2 cellular contexts compared by ENCODE assay signal in the genomic region with DNA sequence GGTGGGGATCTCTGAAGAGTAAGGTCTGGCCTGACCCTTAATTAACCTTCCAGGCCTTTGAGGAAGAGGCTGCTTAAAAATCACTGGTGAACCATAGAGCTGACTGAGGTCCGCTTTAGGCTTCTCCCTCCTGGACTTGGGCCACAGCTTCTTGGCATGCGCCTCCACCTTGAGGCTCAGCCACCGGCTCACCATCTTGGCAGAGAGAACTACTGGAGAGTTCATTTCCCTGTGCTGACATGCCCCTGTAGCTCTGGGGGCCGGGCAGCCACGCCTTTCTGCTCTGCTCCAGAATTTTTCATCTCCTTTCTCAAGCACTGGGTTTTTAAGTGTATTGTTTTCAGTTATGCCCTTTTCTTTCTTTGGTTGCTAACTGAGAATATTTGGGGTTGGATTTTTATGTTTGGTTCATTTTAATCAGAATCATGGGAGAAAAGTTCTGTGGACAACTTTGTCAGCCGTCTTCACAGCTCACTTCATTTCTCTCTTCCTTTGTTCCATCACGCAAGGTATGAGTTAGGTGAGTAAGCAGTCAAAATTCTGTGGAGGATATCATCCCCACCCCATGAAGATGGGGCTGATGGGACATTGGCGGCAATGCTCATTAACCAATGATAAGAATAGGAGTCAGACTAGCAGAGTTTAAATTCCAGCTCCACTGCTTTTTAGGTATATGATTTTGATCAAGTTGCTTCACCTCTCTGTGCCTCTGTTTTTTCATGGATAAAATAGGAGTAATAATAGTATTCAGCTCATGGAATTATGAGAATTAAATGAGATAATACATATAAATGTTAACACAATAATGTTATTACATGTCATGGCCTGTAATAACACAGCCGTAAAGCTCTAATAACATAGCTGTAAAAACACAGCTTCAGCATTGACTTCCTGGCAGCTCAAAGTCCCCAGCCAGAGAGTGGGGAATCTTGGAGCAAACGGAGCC.
TF ChIP-seq lines count a peak whose summit lies in the region.

No MANE protein-coding gene starts in this region.

TF ChIP-seq in GM23338, 12 proteins besides CTCF, POLR2A, EP300 and RAD21 (continues in another document):
- TF ChIP-seq EZH2phosphoT487 (IDR thresholded peaks at IDR 0.05; ENCODE audit: unreplicated experiment) (no peak), STAT1 (IDR thresholded peaks at IDR 0.05; ENCODE audit: unreplicated experiment) (no peak), EZH2 (IDR thresholded peaks at IDR 0.05; ENCODE audit: low read depth, unreplicated experiment) (no peak), ZNF114 (CRISPR knock-in tag; IDR thresholded peaks at IDR 0.05) (no peak), POLR2AphosphoS5 (IDR thresholded peaks at IDR 0.05; ENCODE audit: low read depth) (no peak), JUNB (IDR thresholded peaks at IDR 0.05; ENCODE audit: unreplicated experiment) (no peak), NANOG (IDR thresholded peaks at IDR 0.05; ENCODE audit: borderline replicate concordance) (no peak), ZNF331 (CRISPR knock-in tag; IDR thresholded peaks at IDR 0.05; ENCODE audit: low read depth) (no peak)
- TF ChIP-seq, protein P1, sequence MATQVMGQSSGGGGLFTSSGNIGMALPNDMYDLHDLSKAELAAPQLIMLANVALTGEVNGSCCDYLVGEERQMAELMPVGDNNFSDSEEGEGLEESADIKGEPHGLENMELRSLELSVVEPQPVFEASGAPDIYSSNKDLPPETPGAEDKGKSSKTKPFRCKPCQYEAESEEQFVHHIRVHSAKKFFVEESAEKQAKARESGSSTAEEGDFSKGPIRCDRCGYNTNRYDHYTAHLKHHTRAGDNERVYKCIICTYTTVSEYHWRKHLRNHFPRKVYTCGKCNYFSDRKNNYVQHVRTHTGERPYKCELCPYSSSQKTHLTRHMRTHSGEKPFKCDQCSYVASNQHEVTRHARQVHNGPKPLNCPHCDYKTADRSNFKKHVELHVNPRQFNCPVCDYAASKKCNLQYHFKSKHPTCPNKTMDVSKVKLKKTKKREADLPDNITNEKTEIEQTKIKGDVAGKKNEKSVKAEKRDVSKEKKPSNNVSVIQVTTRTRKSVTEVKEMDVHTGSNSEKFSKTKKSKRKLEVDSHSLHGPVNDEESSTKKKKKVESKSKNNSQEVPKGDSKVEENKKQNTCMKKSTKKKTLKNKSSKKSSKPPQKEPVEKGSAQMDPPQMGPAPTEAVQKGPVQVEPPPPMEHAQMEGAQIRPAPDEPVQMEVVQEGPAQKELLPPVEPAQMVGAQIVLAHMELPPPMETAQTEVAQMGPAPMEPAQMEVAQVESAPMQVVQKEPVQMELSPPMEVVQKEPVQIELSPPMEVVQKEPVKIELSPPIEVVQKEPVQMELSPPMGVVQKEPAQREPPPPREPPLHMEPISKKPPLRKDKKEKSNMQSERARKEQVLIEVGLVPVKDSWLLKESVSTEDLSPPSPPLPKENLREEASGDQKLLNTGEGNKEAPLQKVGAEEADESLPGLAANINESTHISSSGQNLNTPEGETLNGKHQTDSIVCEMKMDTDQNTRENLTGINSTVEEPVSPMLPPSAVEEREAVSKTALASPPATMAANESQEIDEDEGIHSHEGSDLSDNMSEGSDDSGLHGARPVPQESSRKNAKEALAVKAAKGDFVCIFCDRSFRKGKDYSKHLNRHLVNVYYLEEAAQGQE (IDR thresholded peaks at IDR 0.05; ENCODE audit: unreplicated experiment) = no peak
- TF ChIP-seq, protein P2, sequence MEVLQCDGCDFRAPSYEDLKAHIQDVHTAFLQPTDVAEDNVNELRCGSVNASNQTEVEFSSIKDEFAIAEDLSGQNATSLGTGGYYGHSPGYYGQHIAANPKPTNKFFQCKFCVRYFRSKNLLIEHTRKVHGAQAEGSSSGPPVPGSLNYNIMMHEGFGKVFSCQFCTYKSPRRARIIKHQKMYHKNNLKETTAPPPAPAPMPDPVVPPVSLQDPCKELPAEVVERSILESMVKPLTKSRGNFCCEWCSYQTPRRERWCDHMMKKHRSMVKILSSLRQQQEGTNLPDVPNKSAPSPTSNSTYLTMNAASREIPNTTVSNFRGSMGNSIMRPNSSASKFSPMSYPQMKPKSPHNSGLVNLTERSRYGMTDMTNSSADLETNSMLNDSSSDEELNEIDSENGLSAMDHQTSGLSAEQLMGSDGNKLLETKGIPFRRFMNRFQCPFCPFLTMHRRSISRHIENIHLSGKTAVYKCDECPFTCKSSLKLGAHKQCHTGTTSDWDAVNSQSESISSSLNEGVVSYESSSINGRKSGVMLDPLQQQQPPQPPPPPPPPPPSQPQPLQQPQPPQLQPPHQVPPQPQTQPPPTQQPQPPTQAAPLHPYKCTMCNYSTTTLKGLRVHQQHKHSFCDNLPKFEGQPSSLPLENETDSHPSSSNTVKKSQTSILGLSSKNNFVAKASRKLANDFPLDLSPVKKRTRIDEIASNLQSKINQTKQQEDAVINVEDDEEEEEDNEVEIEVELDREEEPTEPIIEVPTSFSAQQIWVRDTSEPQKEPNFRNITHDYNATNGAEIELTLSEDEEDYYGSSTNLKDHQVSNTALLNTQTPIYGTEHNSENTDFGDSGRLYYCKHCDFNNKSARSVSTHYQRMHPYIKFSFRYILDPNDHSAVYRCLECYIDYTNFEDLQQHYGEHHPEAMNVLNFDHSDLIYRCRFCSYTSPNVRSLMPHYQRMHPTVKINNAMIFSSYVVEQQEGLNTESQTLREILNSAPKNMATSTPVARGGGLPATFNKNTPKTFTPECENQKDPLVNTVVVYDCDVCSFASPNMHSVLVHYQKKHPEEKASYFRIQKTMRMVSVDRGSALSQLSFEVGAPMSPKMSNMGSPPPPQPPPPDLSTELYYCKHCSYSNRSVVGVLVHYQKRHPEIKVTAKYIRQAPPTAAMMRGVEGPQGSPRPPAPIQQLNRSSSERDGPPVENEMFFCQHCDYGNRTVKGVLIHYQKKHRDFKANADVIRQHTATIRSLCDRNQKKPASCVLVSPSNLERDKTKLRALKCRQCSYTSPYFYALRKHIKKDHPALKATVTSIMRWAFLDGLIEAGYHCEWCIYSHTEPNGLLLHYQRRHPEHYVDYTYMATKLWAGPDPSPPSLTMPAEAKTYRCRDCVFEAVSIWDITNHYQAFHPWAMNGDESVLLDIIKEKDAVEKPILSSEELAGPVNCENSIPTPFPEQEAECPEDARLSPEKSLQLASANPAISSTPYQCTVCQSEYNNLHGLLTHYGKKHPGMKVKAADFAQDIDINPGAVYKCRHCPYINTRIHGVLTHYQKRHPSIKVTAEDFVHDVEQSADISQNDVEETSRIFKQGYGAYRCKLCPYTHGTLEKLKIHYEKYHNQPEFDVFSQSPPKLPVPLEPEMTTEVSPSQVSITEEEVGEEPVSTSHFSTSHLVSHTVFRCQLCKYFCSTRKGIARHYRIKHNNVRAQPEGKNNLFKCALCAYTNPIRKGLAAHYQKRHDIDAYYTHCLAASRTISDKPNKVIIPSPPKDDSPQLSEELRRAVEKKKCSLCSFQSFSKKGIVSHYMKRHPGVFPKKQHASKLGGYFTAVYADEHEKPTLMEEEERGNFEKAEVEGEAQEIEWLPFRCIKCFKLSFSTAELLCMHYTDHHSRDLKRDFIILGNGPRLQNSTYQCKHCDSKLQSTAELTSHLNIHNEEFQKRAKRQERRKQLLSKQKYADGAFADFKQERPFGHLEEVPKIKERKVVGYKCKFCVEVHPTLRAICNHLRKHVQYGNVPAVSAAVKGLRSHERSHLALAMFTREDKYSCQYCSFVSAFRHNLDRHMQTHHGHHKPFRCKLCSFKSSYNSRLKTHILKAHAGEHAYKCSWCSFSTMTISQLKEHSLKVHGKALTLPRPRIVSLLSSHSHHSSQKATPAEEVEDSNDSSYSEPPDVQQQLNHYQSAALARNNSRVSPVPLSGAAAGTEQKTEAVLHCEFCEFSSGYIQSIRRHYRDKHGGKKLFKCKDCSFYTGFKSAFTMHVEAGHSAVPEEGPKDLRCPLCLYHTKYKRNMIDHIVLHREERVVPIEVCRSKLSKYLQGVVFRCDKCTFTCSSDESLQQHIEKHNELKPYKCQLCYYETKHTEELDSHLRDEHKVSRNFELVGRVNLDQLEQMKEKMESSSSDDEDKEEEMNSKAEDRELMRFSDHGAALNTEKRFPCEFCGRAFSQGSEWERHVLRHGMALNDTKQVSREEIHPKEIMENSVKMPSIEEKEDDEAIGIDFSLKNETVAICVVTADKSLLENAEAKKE (CRISPR knock-in tag; IDR thresholded peaks at IDR 0.05) = no peak

TF ChIP-seq in K562, 482 proteins besides CTCF, POLR2A, EP300 and RAD21 (continues in another document):
- TF ChIP-seq ZFP1 (CRISPR knock-in tag; IDR thresholded peaks at IDR 0.05) (no peak), ZNF224 (CRISPR knock-in tag; IDR thresholded peaks at IDR 0.05) (no peak), FOXP1 (CRISPR knock-in tag; IDR thresholded peaks at IDR 0.05) (no peak), ZNF589 (CRISPR knock-in tag; IDR thresholded peaks at IDR 0.05; ENCODE audit: low read depth) (no peak), ZNF347 (CRISPR knock-in tag; IDR thresholded peaks at IDR 0.05; ENCODE audit: low read depth) (no peak), ZC3H4 (CRISPR knock-in tag; IDR thresholded peaks at IDR 0.05; ENCODE audit: borderline replicate concordance) (no peak), POU5F1 (IDR thresholded peaks at IDR 0.05; ENCODE audit: borderline replicate concordance, low read depth, low read length, partially characterized antibody) (no peak), ARHGAP35 (IDR thresholded peaks at IDR 0.05; ENCODE audit: partially characterized antibody) (no peak), SIN3A (IDR thresholded peaks at IDR 0.05; ENCODE audit: borderline replicate concordance in 2 of 2, control insufficient read depth in 1 of 2, low read depth in 2 of 2, low read length in 2 of 2) (no peak), ARID1B (IDR thresholded peaks at IDR 0.05) (no peak)
- TF ChIP-seq, protein P3, sequence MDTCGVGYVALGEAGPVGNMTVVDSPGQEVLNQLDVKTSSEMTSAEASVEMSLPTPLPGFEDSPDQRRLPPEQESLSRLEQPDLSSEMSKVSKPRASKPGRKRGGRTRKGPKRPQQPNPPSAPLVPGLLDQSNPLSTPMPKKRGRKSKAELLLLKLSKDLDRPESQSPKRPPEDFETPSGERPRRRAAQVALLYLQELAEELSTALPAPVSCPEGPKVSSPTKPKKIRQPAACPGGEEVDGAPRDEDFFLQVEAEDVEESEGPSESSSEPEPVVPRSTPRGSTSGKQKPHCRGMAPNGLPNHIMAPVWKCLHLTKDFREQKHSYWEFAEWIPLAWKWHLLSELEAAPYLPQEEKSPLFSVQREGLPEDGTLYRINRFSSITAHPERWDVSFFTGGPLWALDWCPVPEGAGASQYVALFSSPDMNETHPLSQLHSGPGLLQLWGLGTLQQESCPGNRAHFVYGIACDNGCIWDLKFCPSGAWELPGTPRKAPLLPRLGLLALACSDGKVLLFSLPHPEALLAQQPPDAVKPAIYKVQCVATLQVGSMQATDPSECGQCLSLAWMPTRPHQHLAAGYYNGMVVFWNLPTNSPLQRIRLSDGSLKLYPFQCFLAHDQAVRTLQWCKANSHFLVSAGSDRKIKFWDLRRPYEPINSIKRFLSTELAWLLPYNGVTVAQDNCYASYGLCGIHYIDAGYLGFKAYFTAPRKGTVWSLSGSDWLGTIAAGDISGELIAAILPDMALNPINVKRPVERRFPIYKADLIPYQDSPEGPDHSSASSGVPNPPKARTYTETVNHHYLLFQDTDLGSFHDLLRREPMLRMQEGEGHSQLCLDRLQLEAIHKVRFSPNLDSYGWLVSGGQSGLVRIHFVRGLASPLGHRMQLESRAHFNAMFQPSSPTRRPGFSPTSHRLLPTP (IDR thresholded peaks at IDR 0.05; ENCODE audit: borderline replicate concordance, extremely low read depth, insufficient read length) = no peak
- TF ChIP-seq, protein P4, sequence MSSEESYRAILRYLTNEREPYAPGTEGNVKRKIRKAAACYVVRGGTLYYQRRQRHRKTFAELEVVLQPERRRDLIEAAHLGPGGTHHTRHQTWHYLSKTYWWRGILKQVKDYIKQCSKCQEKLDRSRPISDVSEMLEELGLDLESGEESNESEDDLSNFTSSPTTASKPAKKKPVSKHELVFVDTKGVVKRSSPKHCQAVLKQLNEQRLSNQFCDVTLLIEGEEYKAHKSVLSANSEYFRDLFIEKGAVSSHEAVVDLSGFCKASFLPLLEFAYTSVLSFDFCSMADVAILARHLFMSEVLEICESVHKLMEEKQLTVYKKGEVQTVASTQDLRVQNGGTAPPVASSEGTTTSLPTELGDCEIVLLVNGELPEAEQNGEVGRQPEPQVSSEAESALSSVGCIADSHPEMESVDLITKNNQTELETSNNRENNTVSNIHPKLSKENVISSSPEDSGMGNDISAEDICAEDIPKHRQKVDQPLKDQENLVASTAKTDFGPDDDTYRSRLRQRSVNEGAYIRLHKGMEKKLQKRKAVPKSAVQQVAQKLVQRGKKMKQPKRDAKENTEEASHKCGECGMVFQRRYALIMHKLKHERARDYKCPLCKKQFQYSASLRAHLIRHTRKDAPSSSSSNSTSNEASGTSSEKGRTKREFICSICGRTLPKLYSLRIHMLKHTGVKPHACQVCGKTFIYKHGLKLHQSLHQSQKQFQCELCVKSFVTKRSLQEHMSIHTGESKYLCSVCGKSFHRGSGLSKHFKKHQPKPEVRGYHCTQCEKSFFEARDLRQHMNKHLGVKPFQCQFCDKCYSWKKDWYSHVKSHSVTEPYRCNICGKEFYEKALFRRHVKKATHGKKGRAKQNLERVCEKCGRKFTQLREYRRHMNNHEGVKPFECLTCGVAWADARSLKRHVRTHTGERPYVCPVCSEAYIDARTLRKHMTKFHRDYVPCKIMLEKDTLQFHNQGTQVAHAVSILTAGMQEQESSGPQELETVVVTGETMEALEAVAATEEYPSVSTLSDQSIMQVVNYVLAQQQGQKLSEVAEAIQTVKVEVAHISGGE (CRISPR knock-in tag; IDR thresholded peaks at IDR 0.05) = no peak
- TF ChIP-seq, protein P5, sequence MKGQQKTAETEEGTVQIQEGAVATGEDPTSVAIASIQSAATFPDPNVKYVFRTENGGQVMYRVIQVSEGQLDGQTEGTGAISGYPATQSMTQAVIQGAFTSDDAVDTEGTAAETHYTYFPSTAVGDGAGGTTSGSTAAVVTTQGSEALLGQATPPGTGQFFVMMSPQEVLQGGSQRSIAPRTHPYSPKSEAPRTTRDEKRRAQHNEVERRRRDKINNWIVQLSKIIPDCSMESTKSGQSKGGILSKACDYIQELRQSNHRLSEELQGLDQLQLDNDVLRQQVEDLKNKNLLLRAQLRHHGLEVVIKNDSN (CRISPR knock-in tag; IDR thresholded peaks at IDR 0.05) = no peak
- TF ChIP-seq, protein P6, sequence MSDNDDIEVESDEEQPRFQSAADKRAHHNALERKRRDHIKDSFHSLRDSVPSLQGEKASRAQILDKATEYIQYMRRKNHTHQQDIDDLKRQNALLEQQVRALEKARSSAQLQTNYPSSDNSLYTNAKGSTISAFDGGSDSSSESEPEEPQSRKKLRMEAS (CRISPR knock-in tag; IDR thresholded peaks at IDR 0.05) = no peak
